Comparison of ENCODE assay signal across 2 cellular contexts in the genomic region with DNA sequence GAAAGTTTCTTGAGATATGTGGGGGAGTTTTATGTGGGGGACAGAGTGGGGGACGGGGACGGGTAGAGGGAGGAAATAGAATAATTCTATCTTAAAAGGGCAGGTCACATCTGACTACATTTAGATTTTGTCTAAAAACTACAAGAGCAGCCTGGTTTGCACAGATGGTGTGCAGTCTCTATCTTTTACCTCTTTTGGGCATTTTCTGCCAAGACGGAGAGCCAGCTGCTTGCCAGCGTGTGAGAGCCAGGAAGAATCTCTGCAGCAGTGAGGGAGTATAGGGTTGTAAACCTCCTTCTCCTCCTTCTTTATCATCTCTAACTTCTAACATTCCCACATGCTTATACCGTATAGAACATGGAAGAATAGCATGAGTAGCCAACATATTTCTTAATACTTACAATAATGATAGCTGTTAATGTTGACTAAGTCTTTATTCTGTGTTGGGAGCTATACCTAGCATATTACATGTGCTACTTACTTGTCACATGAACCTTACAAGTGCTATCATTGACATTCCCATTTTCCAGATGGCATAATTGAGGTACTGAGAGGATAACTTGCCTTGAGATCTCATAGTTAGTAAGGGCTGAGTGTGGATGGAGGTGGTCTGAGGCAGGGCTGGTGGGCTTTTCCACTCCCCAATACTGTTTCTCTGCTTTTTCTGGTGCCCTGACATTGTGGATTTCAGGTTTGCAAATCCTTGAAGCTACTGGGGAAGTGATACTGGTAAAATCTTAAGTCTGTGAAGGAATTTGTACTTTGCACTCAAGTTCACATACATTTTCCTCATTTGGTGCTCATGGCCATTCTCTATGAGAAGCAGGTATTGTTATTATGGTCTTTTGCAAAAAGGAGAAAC.
TF ChIP-seq lines count a peak whose summit lies in the region.

No MANE protein-coding gene starts in this region.

TF ChIP-seq in A549, 52 proteins besides CTCF, POLR2A, EP300 and RAD21:
- no peak for TF ChIP-seq FOSB (CRISPR knock-in tag; IDR thresholded peaks at IDR 0.05)
- no peak for TF ChIP-seq ZNF302 (CRISPR knock-in tag; IDR thresholded peaks at IDR 0.05)
- no peak for TF ChIP-seq RFX5 (IDR thresholded peaks at IDR 0.05)
- TF ChIP-seq, protein P1, sequence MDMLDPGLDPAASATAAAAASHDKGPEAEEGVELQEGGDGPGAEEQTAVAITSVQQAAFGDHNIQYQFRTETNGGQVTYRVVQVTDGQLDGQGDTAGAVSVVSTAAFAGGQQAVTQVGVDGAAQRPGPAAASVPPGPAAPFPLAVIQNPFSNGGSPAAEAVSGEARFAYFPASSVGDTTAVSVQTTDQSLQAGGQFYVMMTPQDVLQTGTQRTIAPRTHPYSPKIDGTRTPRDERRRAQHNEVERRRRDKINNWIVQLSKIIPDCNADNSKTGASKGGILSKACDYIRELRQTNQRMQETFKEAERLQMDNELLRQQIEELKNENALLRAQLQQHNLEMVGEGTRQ (IDR thresholded peaks at IDR 0.05), result no peak
- TF ChIP-seq NPAS2 (CRISPR knock-in tag; IDR thresholded peaks at IDR 0.05; ENCODE audit: borderline replicate concordance), result no peak
- TF ChIP-seq PHF8 (IDR thresholded peaks at IDR 0.05; ENCODE audit: borderline replicate concordance, low read depth), result no peak
- TF ChIP-seq, protein P2, sequence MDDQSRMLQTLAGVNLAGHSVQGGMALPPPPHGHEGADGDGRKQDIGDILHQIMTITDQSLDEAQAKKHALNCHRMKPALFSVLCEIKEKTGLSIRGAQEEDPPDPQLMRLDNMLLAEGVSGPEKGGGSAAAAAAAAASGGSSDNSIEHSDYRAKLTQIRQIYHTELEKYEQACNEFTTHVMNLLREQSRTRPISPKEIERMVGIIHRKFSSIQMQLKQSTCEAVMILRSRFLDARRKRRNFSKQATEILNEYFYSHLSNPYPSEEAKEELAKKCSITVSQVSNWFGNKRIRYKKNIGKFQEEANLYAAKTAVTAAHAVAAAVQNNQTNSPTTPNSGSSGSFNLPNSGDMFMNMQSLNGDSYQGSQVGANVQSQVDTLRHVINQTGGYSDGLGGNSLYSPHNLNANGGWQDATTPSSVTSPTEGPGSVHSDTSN (IDR thresholded peaks at IDR 0.05), result no peak
- TF ChIP-seq, protein P3, sequence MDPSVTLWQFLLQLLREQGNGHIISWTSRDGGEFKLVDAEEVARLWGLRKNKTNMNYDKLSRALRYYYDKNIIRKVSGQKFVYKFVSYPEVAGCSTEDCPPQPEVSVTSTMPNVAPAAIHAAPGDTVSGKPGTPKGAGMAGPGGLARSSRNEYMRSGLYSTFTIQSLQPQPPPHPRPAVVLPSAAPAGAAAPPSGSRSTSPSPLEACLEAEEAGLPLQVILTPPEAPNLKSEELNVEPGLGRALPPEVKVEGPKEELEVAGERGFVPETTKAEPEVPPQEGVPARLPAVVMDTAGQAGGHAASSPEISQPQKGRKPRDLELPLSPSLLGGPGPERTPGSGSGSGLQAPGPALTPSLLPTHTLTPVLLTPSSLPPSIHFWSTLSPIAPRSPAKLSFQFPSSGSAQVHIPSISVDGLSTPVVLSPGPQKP (IDR thresholded peaks at IDR 0.05; ENCODE audit: low read depth, low read length), result no peak
- no peak for TF ChIP-seq JUNB (IDR thresholded peaks at IDR 0.05)
- TF ChIP-seq KDM5A (IDR thresholded peaks at IDR 0.05), result no peak
- TF ChIP-seq MAZ (IDR thresholded peaks at IDR 0.05; ENCODE audit: borderline replicate concordance, low read depth, low read length), result no peak
- no peak for TF ChIP-seq ZC3H11A (IDR thresholded peaks at IDR 0.05)
- no peak for TF ChIP-seq ESRRA (IDR thresholded peaks at IDR 0.05; ENCODE audit: borderline replicate concordance, low read length)
- no peak for TF ChIP-seq CHD4 (IDR thresholded peaks at IDR 0.05; ENCODE audit: borderline replicate concordance)
- no peak for TF ChIP-seq POLR2AphosphoS2 (conservative IDR thresholded peaks at IDR 0.05; ENCODE audit: low read length)

TF ChIP-seq in H1, 55 proteins besides CTCF, POLR2A, EP300 and RAD21:
- TF ChIP-seq KDM5A (IDR thresholded peaks at IDR 0.05; ENCODE audit: low read length), result no peak
- TF ChIP-seq TCF12 (IDR thresholded peaks at IDR 0.05; ENCODE audit: low read depth, low read length), result no peak
